18 cellular contexts compared by ENCODE assay signal in genomic region chr3:73605388-73605787, GRCh38. TPM values are rescaled to one million over a fixed set of nuclear protein-coding genes. Genes with fewer than 3 reads are reported as not detected.
A peak's percentile ranks its signal among the peaks of the same experiment; 100 is the strongest.
DNase-seq lines count a peak whose midpoint lies in the region; TF ChIP-seq lines count a peak whose summit lies in the region.
"Had no signal": no experiment of that assay in that cellular context is flagged by ENCODE, and none has a peak within 500 bp of the region (broad histone marks: within the 10 kb centered on the region; RNA-seq: fewer than 3 reads in every experiment).

No MANE protein-coding gene starts in this region.

- H3K27ac Mint-ChIP-seq in MCF 10A (ENCODE audit: low read depth, unreplicated experiment) (no peak overlapping the region), nephron (peak overlapping the region in 2 of 3 experiments; percentile 60 to 91)
- H3K27ac Mint-ChIP-seq in CD4-positive, alpha-beta memory T cell, result no peak overlapping the region
- H3K27ac Mint-ChIP-seq: dendritic cell treated with granulocyte-macrophage colony-stimulating factor and Interleukin-4, amounts not matched to agents 40 ng/mL and 50 ng/mL, for 4 days; stimulated activated naive B cell treated with anti-CD40 and anti-IgM and Interleukin-4, amounts not matched to agents 10 μg/mL and 1 μg/mL and 100 μg/mL, for 72 hours had no signal

- H3K27me3 ChIP-seq in mammary epithelial cell (ENCODE audit: insufficient read depth, low read length) (no peaks in the 10 kb centered on the region), uterus (no peaks in the 10 kb centered on the region)
- no peaks in the 10 kb centered on the region for H3K27me3 ChIP-seq in CD4-positive, alpha-beta memory T cell (ENCODE audit: insufficient read depth, low read length)
- H3K27me3 ChIP-seq: right lobe of liver had no signal

- H3K4me3 Mint-ChIP-seq in MCF 10A (ENCODE audit: unreplicated experiment), result no peak overlapping the region
- H3K4me3 Mint-ChIP-seq in nephron, result peak overlapping the region in 1 of 3 experiments; percentile 35
- H3K4me3 Mint-ChIP-seq in CD4-positive, alpha-beta memory T cell, result no peak overlapping the region
- H3K4me3 Mint-ChIP-seq: activated T-cell treated with anti-CD3 and anti-CD28 coated beads, Interleukin-2, amount 50 U/mL, for 4 hours; dendritic cell treated with granulocyte-macrophage colony-stimulating factor and Interleukin-4, amounts not matched to agents 40 ng/mL and 50 ng/mL, for 4 days; neural crest cell; stimulated activated naive B cell treated with anti-CD40 and anti-IgM and Interleukin-4, amounts not matched to agents 10 μg/mL and 1 μg/mL and 100 μg/mL, for 72 hours had no signal

- intact Hi-C loops in mammary epithelial cell (cut with micrococcal nuclease) (no loop called here), MCF 10A (cut with micrococcal nuclease) (no loop called here), uterus (cut with DNase I; ENCODE audit: low total_unique reads) (loop anchor here (10.0 kb wide), 1 partner anchor 81 kb away; no protein-coding TSS in a partner anchor)
- intact Hi-C loops in CD4-positive, alpha-beta memory T cell (cut with micrococcal nuclease), result no loop called here

- no peak overlapping the region for H3K4me2 ChIP-seq in mammary epithelial cell (ENCODE audit: insufficient read depth, low read depth, low read length)

- TF ChIP-seq POLR2A in uterus (IDR thresholded peaks at IDR 0.05), result no peak

- BruUV-seq in mammary epithelial cell (replicated peaks; lab: Mats Ljungman, UMichigan) (no TSS peak), MCF 10A (replicated peaks; lab: Mats Ljungman, UMichigan) (no TSS peak)

- TF ChIP-seq CTCF in mammary epithelial cell (conservative IDR thresholded peaks at IDR 0.05 in 1 of 2, IDR thresholded peaks at IDR 0.05 in 1 of 2; ENCODE audit: extremely low read depth in 1 of 2, insufficient read depth in 1 of 2, low read depth in 1 of 2, low read length in 2 of 2) (no peak), MCF 10A (IDR thresholded peaks at IDR 0.05; ENCODE audit: unreplicated experiment) (no peak), epithelial cell of esophagus (IDR thresholded peaks at IDR 0.05; ENCODE audit: insufficient read depth, low read depth, low read length, missing control alignments) (no peak), nephron (IDR thresholded peaks at IDR 0.05; ENCODE audit: unreplicated experiment in 3 of 3) (no peak), uterus (IDR thresholded peaks at IDR 0.05) (no peak)

- H3K27ac ChIP-seq in mammary epithelial cell (ENCODE audit: insufficient read depth, low read depth, low read length) (no peak overlapping the region), uterus (peak overlapping the region; percentile 56 to 72)
- no peak overlapping the region for H3K27ac ChIP-seq in CD4-positive, alpha-beta memory T cell (ENCODE audit: low read depth, low read length)
- H3K27ac ChIP-seq: right lobe of liver had no signal

- H3K9ac ChIP-seq in mammary epithelial cell (ENCODE audit: insufficient read depth, low read length), result no peak overlapping the region

- H3K79me2 ChIP-seq in mammary epithelial cell (ENCODE audit: insufficient read depth, low read length), result no peaks in the 10 kb centered on the region

- POLR2A ChIA-PET in MCF 10A (lab: Yijun Ruan, JAX), result interaction anchor here (1.4 kb wide), 1 partner anchor 9 kb away, joined by 5 read pairs; no protein-coding TSS in a partner anchor
- POLR2A ChIA-PET in CD4-positive, alpha-beta memory T cell (lab: Charles Lee; ENCODE audit: partially characterized antibody), result no interaction called here

- H3K9me3 Mint-ChIP-seq in MCF 10A (ENCODE audit: unreplicated experiment) (no peaks in the 10 kb centered on the region), nephron (no peaks in the 10 kb centered on the region)
- H3K9me3 Mint-ChIP-seq in CD4-positive, alpha-beta memory T cell, result peaks cover 0 to 3% (median 0%) of the 10 kb centered on the region in 8 donors
- H3K9me3 Mint-ChIP-seq: activated T-cell treated with anti-CD3 and anti-CD28 coated beads, Interleukin-2, amount 50 U/mL, for 4 hours; dendritic cell treated with granulocyte-macrophage colony-stimulating factor and Interleukin-4, amounts not matched to agents 40 ng/mL and 50 ng/mL, for 4 days; neural crest cell had no signal

- H2AFZ ChIP-seq in mammary epithelial cell (ENCODE audit: low read depth, low read length), result no peak overlapping the region

- 50% methylated on average over 2 of the region's 2 CpGs for WGBS in mammary epithelial cell (ENCODE audit: low coverage, missing lambda C conversion rate)

- dilution Hi-C loops in mammary epithelial cell (cut with HindIII; ENCODE audit: low sequenced_read_pairs), result no loop called here

- H3K4me1 ChIP-seq in mammary epithelial cell (ENCODE audit: insufficient read depth, low read length), result peaks cover 13% of the 10 kb centered on the region
- peaks cover 16 to 53% of the 10 kb centered on the region in 2 donors for H3K4me1 ChIP-seq in uterus
- H3K4me1 ChIP-seq in CD4-positive, alpha-beta memory T cell (ENCODE audit: insufficient read depth, low read length), result no peaks in the 10 kb centered on the region
- H3K4me1 ChIP-seq: right lobe of liver had no signal

- H3K9me3 ChIP-seq in mammary epithelial cell (replicated peaks; ENCODE audit: insufficient read depth, low read length), result no peaks in the 10 kb centered on the region
- H3K9me3 ChIP-seq in uterus, result no peaks in the 10 kb centered on the region
- H3K9me3 ChIP-seq in CD4-positive, alpha-beta memory T cell (ENCODE audit: control insufficient read depth in 1 of 2, low read length in 2 of 2), result no peaks in the 10 kb centered on the region
- H3K9me3 ChIP-seq: right lobe of liver had no signal

- H3K36me3 ChIP-seq in mammary epithelial cell (ENCODE audit: insufficient read depth, low read length) (no peaks in the 10 kb centered on the region), uterus (no peaks in the 10 kb centered on the region)
- H3K36me3 ChIP-seq in CD4-positive, alpha-beta memory T cell (ENCODE audit: insufficient read depth, low read length), result no peaks in the 10 kb centered on the region
- H3K36me3 ChIP-seq: right lobe of liver had no signal

- H3K36me3 Mint-ChIP-seq in MCF 10A (ENCODE audit: insufficient read depth, unreplicated experiment), result no peaks in the 10 kb centered on the region
- H3K36me3 Mint-ChIP-seq in nephron (ENCODE audit: low read depth), result peaks cover 19% of the 10 kb centered on the region
- H3K36me3 Mint-ChIP-seq in CD4-positive, alpha-beta memory T cell, result no peaks in the 10 kb centered on the region
- H3K36me3 Mint-ChIP-seq: stimulated activated naive B cell treated with anti-CD40 and anti-IgM and Interleukin-4, amounts not matched to agents 10 μg/mL and 1 μg/mL and 100 μg/mL, for 72 hours had no signal

- in situ Hi-C loops in mammary epithelial cell (cut with MboI; ENCODE audit: low sequenced_read_pairs in 2 of 2), result no loop called here

- CTCF ChIA-PET in mammary epithelial cell (lab: Charles Lee; ENCODE audit: low non-redundant PET), result no interaction called here
- CTCF ChIA-PET in MCF 10A (lab: Yijun Ruan, JAX), result interaction anchor here (0.6 to 1.6 kb wide), 2 partner anchors 9 to 162 kb away, joined by 3 to 6 read pairs; no protein-coding TSS in a partner anchor
- CTCF ChIA-PET in CD4-positive, alpha-beta memory T cell (lab: Charles Lee; ENCODE audit: partially characterized antibody), result interaction anchor here (0.7 kb wide), 1 partner anchor 999 kb away, joined by 3 read pairs; no protein-coding TSS in a partner anchor

- DNase-seq in mammary epithelial cell, result peak; percentile 32
- DNase-seq in MCF 10A (ENCODE audit: unreplicated experiment), result no peak
- DNase-seq in epithelial cell of esophagus (ENCODE audit: low read depth), result peak; percentile 30
- peak in 1 of 2 donors; percentile 47 for DNase-seq in uterus
- no peak for DNase-seq in activated CD8-positive, alpha-beta memory T cell treated with anti-CD3 and anti-CD28 coated beads for 24 hours
- no peak for DNase-seq in CD4-positive, alpha-beta memory T cell
- no peak for DNase-seq in dermis blood vessel endothelial cell
- DNase-seq: 8988T; activated CD4-positive, alpha-beta T cell treated with anti-CD3 and anti-CD28 coated beads for 48 hours; activated T-cell treated with anti-CD3 and anti-CD28 coated beads, Interleukin-2, amount 50 U/mL, for 4 hours; NCI-H1105; NCI-H2227 treated with DMSO at 0.1 percent for 48 hours; right lobe of liver; SHP77; stimulated activated naive B cell treated with anti-CD40 and anti-IgM and Interleukin-4, amounts not matched to agents 10 μg/mL and 1 μg/mL and 100 μg/mL, for 72 hours had no signal

- H3K4me3 ChIP-seq in mammary epithelial cell (replicated peaks in 1 of 3; ENCODE audit: insufficient read depth in 1 of 3, low read depth in 2 of 3, low read length in 3 of 3) (no peak overlapping the region), epithelial cell of esophagus (ENCODE audit: low read length) (no peak overlapping the region), uterus (no peak overlapping the region)
- no peak overlapping the region for H3K4me3 ChIP-seq in CD4-positive, alpha-beta memory T cell (ENCODE audit: low read length in 2 of 2)
- H3K4me3 ChIP-seq: right lobe of liver had no signal

- no peaks in the 10 kb centered on the region for H3K4me1 Mint-ChIP-seq in MCF 10A (ENCODE audit: insufficient read depth, unreplicated experiment)
- peaks cover 53% of the 10 kb centered on the region for H3K4me1 Mint-ChIP-seq in nephron
- no peaks in the 10 kb centered on the region for H3K4me1 Mint-ChIP-seq in CD4-positive, alpha-beta memory T cell
- H3K4me1 Mint-ChIP-seq: stimulated activated naive B cell treated with anti-CD40 and anti-IgM and Interleukin-4, amounts not matched to agents 10 μg/mL and 1 μg/mL and 100 μg/mL, for 72 hours had no signal

- H4K20me1 ChIP-seq in mammary epithelial cell (ENCODE audit: insufficient read depth, low read length), result no peaks in the 10 kb centered on the region

- H3K27me3 Mint-ChIP-seq in MCF 10A (ENCODE audit: insufficient read depth, unreplicated experiment) (no peaks in the 10 kb centered on the region), nephron (ENCODE audit: low read depth) (no peaks in the 10 kb centered on the region)
- H3K27me3 Mint-ChIP-seq in CD4-positive, alpha-beta memory T cell, result no peaks in the 10 kb centered on the region
- H3K27me3 Mint-ChIP-seq: dendritic cell treated with granulocyte-macrophage colony-stimulating factor and Interleukin-4, amounts not matched to agents 40 ng/mL and 50 ng/mL, for 4 days; stimulated activated naive B cell treated with anti-CD40 and anti-IgM and Interleukin-4, amounts not matched to agents 10 μg/mL and 1 μg/mL and 100 μg/mL, for 72 hours had no signal

RNA-seq across cellular contexts. Expression of gene PDZRN3, which starts 19.4 kb away (rescaled TPM):
- total RNA-seq in mammary epithelial cell (10 to 100 TPM in 1 of 2 donors, 1 to 10 TPM in 1; 3.9 to 14.3 TPM), MCF 10A (2022) (not detected in 2 replicates), uterus (100 to 1,000 TPM in 2 of 4 donors, 10 to 100 TPM in 2; 87.3 to 268 (median 107) TPM), dermis blood vessel endothelial cell (under 0.01 and 0.23 TPM in 2 replicates)
- polyA plus RNA-seq in mammary epithelial cell, result 0.95 TPM
- 2.0 TPM for polyA minus RNA-seq in mammary epithelial cell
- total RNA-seq in CD4-positive, alpha-beta memory T cell, result not detected
- not detected for polyA plus RNA-seq in CD4-positive, alpha-beta memory T cell

Comparison
In these comparisons a context has a peak if more than half of its experiments do, and no peak if none do; other contexts are left out.
1. DNase-seq: peak in mammary epithelial cell (single experiment) and epithelial cell of esophagus (single experiment); none in MCF 10A (single experiment), activated CD8-positive, alpha-beta memory T cell treated with anti-CD3 and anti-CD28 coated beads for 24 hours (single experiment), CD4-positive, alpha-beta memory T cell (0 of 5) and dermis blood vessel endothelial cell (single experiment).
2. H3K27ac ChIP-seq: peak in uterus (2 of 2); none in mammary epithelial cell (single experiment) and CD4-positive, alpha-beta memory T cell (single experiment).
3. H3K27ac Mint-ChIP-seq: peak in nephron (2 of 3); none in MCF 10A (single experiment) and CD4-positive, alpha-beta memory T cell (0 of 7).
4. RNA of gene PDZRN3, which starts 19.4 kb away (total RNA-seq): 87.3 to 268 TPM in uterus; 3.9 to 14.3 TPM in mammary epithelial cell, not detected in MCF 10A, not detected in CD4-positive, alpha-beta memory T cell and under 0.01 to 0.23 TPM in dermis blood vessel endothelial cell; every median in the first group is over 4 times any median in the second.